In genomic region chr10:5618042-5618441, GRCh38 we compare ENCODE assay signal across 1 cellular context.
TF ChIP-seq lines count a peak whose summit lies in the region.

No MANE protein-coding gene starts in this region.

TF ChIP-seq in K562, 482 proteins besides CTCF, POLR2A, EP300 and RAD21 (continued from another document):
- TF ChIP-seq RREB1 (CRISPR knock-in tag; IDR thresholded peaks at IDR 0.05) = no peak
- no peak for TF ChIP-seq ZNF655 (CRISPR knock-in tag; IDR thresholded peaks at IDR 0.05)
- TF ChIP-seq FOXJ3 (CRISPR knock-in tag; IDR thresholded peaks at IDR 0.05) = no peak
- TF ChIP-seq SNIP1 (IDR thresholded peaks at IDR 0.05; ENCODE audit: low read depth) = no peak
- no peak for TF ChIP-seq CBX5 (IDR thresholded peaks at IDR 0.05; ENCODE audit: borderline replicate concordance, low read depth)
- TF ChIP-seq RBM25 (IDR thresholded peaks at IDR 0.05; ENCODE audit: low read depth, low read length, severe bottlenecking) = no peak
- no peak for TF ChIP-seq ZNF740 (CRISPR knock-in tag; IDR thresholded peaks at IDR 0.05)
- TF ChIP-seq ZNF740 (tag; IDR thresholded peaks at IDR 0.05) = no peak
- no peak for TF ChIP-seq THAP7 (CRISPR knock-in tag; IDR thresholded peaks at IDR 0.05)
- TF ChIP-seq ZNF239 (CRISPR knock-in tag; IDR thresholded peaks at IDR 0.05) = no peak
- TF ChIP-seq SETDB1 (IDR thresholded peaks at IDR 0.05; ENCODE audit: low read length) = no peak
- TF ChIP-seq TCF7L2 (IDR thresholded peaks at IDR 0.05; ENCODE audit: low read depth, low read length) = no peak
- no peak for TF ChIP-seq ZNF165 (CRISPR knock-in tag; IDR thresholded peaks at IDR 0.05; ENCODE audit: borderline replicate concordance)
- TF ChIP-seq TRIM25 (IDR thresholded peaks at IDR 0.05; ENCODE audit: borderline replicate concordance) = no peak
